In the genomic region with DNA sequence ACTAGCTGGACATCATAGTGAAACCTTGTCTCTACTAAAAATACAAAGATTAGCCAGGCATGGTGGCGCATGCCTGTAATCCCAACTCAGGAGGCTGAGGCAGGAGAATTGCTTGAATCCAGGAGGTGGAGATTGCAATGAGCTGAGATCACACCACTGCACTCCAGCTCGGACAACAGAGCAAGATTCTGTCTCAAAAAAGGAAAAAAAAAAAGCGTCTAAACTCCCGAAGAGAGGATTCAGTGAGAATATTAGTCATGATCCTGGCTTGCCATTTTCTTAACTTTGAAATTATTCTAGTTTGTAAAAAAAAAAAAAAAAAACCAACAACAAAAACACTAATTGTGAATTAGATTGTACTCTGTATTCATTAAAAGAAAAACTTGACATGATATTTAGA, we compare ENCODE assay signal across 1 cellular context.
TF ChIP-seq lines count a peak whose summit lies in the region.

No MANE protein-coding gene starts in this region.

TF ChIP-seq in GM23338, 12 proteins besides CTCF, POLR2A, EP300 and RAD21 (continued from another document):
- TF ChIP-seq, protein P1, sequence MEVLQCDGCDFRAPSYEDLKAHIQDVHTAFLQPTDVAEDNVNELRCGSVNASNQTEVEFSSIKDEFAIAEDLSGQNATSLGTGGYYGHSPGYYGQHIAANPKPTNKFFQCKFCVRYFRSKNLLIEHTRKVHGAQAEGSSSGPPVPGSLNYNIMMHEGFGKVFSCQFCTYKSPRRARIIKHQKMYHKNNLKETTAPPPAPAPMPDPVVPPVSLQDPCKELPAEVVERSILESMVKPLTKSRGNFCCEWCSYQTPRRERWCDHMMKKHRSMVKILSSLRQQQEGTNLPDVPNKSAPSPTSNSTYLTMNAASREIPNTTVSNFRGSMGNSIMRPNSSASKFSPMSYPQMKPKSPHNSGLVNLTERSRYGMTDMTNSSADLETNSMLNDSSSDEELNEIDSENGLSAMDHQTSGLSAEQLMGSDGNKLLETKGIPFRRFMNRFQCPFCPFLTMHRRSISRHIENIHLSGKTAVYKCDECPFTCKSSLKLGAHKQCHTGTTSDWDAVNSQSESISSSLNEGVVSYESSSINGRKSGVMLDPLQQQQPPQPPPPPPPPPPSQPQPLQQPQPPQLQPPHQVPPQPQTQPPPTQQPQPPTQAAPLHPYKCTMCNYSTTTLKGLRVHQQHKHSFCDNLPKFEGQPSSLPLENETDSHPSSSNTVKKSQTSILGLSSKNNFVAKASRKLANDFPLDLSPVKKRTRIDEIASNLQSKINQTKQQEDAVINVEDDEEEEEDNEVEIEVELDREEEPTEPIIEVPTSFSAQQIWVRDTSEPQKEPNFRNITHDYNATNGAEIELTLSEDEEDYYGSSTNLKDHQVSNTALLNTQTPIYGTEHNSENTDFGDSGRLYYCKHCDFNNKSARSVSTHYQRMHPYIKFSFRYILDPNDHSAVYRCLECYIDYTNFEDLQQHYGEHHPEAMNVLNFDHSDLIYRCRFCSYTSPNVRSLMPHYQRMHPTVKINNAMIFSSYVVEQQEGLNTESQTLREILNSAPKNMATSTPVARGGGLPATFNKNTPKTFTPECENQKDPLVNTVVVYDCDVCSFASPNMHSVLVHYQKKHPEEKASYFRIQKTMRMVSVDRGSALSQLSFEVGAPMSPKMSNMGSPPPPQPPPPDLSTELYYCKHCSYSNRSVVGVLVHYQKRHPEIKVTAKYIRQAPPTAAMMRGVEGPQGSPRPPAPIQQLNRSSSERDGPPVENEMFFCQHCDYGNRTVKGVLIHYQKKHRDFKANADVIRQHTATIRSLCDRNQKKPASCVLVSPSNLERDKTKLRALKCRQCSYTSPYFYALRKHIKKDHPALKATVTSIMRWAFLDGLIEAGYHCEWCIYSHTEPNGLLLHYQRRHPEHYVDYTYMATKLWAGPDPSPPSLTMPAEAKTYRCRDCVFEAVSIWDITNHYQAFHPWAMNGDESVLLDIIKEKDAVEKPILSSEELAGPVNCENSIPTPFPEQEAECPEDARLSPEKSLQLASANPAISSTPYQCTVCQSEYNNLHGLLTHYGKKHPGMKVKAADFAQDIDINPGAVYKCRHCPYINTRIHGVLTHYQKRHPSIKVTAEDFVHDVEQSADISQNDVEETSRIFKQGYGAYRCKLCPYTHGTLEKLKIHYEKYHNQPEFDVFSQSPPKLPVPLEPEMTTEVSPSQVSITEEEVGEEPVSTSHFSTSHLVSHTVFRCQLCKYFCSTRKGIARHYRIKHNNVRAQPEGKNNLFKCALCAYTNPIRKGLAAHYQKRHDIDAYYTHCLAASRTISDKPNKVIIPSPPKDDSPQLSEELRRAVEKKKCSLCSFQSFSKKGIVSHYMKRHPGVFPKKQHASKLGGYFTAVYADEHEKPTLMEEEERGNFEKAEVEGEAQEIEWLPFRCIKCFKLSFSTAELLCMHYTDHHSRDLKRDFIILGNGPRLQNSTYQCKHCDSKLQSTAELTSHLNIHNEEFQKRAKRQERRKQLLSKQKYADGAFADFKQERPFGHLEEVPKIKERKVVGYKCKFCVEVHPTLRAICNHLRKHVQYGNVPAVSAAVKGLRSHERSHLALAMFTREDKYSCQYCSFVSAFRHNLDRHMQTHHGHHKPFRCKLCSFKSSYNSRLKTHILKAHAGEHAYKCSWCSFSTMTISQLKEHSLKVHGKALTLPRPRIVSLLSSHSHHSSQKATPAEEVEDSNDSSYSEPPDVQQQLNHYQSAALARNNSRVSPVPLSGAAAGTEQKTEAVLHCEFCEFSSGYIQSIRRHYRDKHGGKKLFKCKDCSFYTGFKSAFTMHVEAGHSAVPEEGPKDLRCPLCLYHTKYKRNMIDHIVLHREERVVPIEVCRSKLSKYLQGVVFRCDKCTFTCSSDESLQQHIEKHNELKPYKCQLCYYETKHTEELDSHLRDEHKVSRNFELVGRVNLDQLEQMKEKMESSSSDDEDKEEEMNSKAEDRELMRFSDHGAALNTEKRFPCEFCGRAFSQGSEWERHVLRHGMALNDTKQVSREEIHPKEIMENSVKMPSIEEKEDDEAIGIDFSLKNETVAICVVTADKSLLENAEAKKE (CRISPR knock-in tag; IDR thresholded peaks at IDR 0.05) = no peak
- TF ChIP-seq ZNF331 (CRISPR knock-in tag; IDR thresholded peaks at IDR 0.05; ENCODE audit: low read depth) (no peak), POLR2AphosphoS5 (IDR thresholded peaks at IDR 0.05; ENCODE audit: low read depth) (no peak), CREB1 (CRISPR knock-in tag; IDR thresholded peaks at IDR 0.05; ENCODE audit: low read depth) (no peak), ZNF114 (CRISPR knock-in tag; IDR thresholded peaks at IDR 0.05) (no peak), EZH2 (IDR thresholded peaks at IDR 0.05; ENCODE audit: low read depth, unreplicated experiment) (no peak), NANOG (IDR thresholded peaks at IDR 0.05; ENCODE audit: borderline replicate concordance) (no peak)
